ENCODE assay signal across 1 cellular context in the genomic region with DNA sequence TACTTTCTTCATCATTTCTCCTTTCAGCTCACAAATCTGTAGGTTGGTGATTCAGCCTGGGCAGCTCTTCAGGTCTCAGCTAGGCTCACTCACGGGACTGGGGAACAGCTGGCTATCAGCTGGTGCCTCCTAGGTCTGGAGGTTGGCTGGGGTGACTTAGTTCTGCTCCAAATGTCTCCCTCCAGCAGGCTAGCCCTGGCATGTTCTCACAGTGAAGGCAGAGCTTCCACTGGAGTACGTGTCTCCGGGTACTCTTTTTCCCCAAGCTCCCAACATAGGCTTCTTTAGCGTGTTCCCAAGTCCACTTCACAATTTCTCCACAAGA.
TF ChIP-seq lines count a peak whose summit lies in the region.

No MANE protein-coding gene starts in this region.

TF ChIP-seq in WTC11, 78 proteins besides CTCF, POLR2A, EP300 and RAD21 (continued from another document):
- TF ChIP-seq, protein P1, sequence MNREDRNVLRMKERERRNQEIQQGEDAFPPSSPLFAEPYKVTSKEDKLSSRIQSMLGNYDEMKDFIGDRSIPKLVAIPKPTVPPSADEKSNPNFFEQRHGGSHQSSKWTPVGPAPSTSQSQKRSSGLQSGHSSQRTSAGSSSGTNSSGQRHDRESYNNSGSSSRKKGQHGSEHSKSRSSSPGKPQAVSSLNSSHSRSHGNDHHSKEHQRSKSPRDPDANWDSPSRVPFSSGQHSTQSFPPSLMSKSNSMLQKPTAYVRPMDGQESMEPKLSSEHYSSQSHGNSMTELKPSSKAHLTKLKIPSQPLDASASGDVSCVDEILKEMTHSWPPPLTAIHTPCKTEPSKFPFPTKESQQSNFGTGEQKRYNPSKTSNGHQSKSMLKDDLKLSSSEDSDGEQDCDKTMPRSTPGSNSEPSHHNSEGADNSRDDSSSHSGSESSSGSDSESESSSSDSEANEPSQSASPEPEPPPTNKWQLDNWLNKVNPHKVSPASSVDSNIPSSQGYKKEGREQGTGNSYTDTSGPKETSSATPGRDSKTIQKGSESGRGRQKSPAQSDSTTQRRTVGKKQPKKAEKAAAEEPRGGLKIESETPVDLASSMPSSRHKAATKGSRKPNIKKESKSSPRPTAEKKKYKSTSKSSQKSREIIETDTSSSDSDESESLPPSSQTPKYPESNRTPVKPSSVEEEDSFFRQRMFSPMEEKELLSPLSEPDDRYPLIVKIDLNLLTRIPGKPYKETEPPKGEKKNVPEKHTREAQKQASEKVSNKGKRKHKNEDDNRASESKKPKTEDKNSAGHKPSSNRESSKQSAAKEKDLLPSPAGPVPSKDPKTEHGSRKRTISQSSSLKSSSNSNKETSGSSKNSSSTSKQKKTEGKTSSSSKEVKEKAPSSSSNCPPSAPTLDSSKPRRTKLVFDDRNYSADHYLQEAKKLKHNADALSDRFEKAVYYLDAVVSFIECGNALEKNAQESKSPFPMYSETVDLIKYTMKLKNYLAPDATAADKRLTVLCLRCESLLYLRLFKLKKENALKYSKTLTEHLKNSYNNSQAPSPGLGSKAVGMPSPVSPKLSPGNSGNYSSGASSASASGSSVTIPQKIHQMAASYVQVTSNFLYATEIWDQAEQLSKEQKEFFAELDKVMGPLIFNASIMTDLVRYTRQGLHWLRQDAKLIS (CRISPR knock-in tag; IDR thresholded peaks at IDR 0.05; ENCODE audit: borderline replicate concordance), result no peak
- TF ChIP-seq CBFB (CRISPR knock-in tag; IDR thresholded peaks at IDR 0.05; ENCODE audit: low read depth) (no peak), ZNF396 (CRISPR knock-in tag; IDR thresholded peaks at IDR 0.05; ENCODE audit: borderline replicate concordance) (no peak)
- TF ChIP-seq, protein P2, sequence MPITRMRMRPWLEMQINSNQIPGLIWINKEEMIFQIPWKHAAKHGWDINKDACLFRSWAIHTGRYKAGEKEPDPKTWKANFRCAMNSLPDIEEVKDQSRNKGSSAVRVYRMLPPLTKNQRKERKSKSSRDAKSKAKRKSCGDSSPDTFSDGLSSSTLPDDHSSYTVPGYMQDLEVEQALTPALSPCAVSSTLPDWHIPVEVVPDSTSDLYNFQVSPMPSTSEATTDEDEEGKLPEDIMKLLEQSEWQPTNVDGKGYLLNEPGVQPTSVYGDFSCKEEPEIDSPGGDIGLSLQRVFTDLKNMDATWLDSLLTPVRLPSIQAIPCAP (CRISPR knock-in tag; IDR thresholded peaks at IDR 0.05), result no peak
